17 cellular contexts compared by ENCODE assay signal in the genomic region with DNA sequence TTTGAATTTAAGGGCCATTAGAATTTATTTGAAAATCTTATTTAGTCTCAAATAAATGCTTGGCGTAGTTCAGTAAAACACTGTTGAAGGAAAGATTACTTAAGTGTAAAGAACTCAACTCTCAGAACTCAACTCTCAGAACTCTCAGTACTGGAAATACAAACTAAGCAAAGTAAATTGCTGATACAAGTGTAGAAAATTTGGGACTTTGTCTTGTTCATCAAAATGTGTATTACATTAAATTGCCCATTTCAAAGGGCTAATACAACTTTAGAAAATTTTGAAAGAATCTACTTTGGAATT.
DNase-seq lines count a peak whose midpoint lies in the region; ATAC-seq and TF ChIP-seq lines count a peak whose summit lies in the region.
"Had no signal": no experiment of that assay in that cellular context is flagged by ENCODE, and none has a peak within 500 bp of the region (broad histone marks: within the 10 kb centered on the region; RNA-seq: fewer than 3 reads in every experiment).

No MANE protein-coding gene starts in this region.

- no peaks in the 10 kb centered on the region for H3K9me3 Mint-ChIP-seq in CD4-positive, alpha-beta T cell
- no peaks in the 10 kb centered on the region for H3K9me3 Mint-ChIP-seq in brain
- H3K9me3 Mint-ChIP-seq: activated CD4-positive, alpha-beta memory T cell treated with anti-CD3 and anti-CD28 coated beads for 36 hours; activated naive CD4-positive, alpha-beta T cell treated with anti-CD3 and anti-CD28 coated beads for 36 hours; T-helper 2 cell treated with Interferon-gamma antibody and Interleukin-4, amounts not matched to agents 5 μg/mL and 100 μg/mL, for 36 hours had no signal

- H3K27ac Mint-ChIP-seq in CD4-positive, alpha-beta T cell = no peak overlapping the region
- no peak overlapping the region for H3K27ac Mint-ChIP-seq in brain
- H3K27ac Mint-ChIP-seq: activated CD4-positive, alpha-beta memory T cell treated with anti-CD3 and anti-CD28 coated beads for 36 hours; activated naive CD4-positive, alpha-beta T cell treated with anti-CD3 and anti-CD28 coated beads for 36 hours; T-helper 2 cell treated with Interferon-gamma antibody and Interleukin-4, amounts not matched to agents 5 μg/mL and 100 μg/mL, for 36 hours had no signal

- ATAC-seq in CD4-positive, alpha-beta T cell (ENCODE audit: poor library complexity) = no peak
- ATAC-seq in GM21381 (IDR thresholded peaks at IDR 0.05; ENCODE audit: unreplicated experiment) (peak; percentile 19), HG03175 (IDR thresholded peaks at IDR 0.05; ENCODE audit: unreplicated experiment) (peak; percentile 9)

- DNase-seq in CD4-positive, alpha-beta T cell = no peak
- DNase-seq in activated CD8-positive, alpha-beta memory T cell treated with anti-CD3 and anti-CD28 coated beads, Interleukin-2, amount 50 U/mL, for 4 hours = no peak
- DNase-seq in inferior parietal cortex (ENCODE audit: extremely low spot score) (no peak), NCI-H345 treated with DMSO at 0.1 percent for 48 hours (lab: John Stamatoyannopoulos, UW; ENCODE audit: unreplicated experiment) (no peak)
- no peak for DNase-seq in activated naive CD4-positive, alpha-beta T cell treated with anti-CD3 and anti-CD28 coated beads, Interleukin-2, amount 50 U/mL, for 16 hours
- DNase-seq: activated CD4-positive, alpha-beta memory T cell treated with anti-CD3 and anti-CD28 coated beads for 36 hours; NK-92 treated with Interleukin-12 subunit alpha and Interleukin-12 subunit beta, amount 100 ng/mL, for 24 hours; right cardiac atrium had no signal

- POLR2A ChIA-PET in CD4-positive, alpha-beta T cell (lab: Charles Lee) = interaction anchor here (1.4 to 2.1 kb wide), 3 partner anchors 188 to 192 kb away, joined by 3 to 23 read pairs (median 4); a partner anchor contains a TSS

- no peak overlapping the region for H3K27ac ChIP-seq in CD4-positive, alpha-beta T cell (ENCODE audit: low read depth, low read length)
- H3K27ac ChIP-seq: BLaER1 treated with 17β-estradiol and CSF1 and Interleukin-3, amounts not matched to agents 10 nM and 100 nM; hepatocyte; vagina had no signal

- intact Hi-C loops in CD4-positive, alpha-beta T cell (cut with DNase I, micrococcal nuclease) = loop anchor here (2.0 to 10.0 kb wide), 6 partner anchors 189 to 1109 kb away; a partner anchor contains a TSS

- H3K4me1 Mint-ChIP-seq in CD4-positive, alpha-beta T cell (ENCODE audit: low read depth) = no peaks in the 10 kb centered on the region
- no peaks in the 10 kb centered on the region for H3K4me1 Mint-ChIP-seq in brain

- no peaks in the 10 kb centered on the region for H3K27me3 Mint-ChIP-seq in CD4-positive, alpha-beta T cell
- no peaks in the 10 kb centered on the region for H3K27me3 Mint-ChIP-seq in brain
- H3K27me3 Mint-ChIP-seq: activated CD4-positive, alpha-beta memory T cell treated with anti-CD3 and anti-CD28 coated beads for 36 hours had no signal

- CTCF ChIA-PET in CD4-positive, alpha-beta T cell (lab: Charles Lee) = interaction anchor here (0.6 to 2.3 kb wide), 15 partner anchors 10 to 907 kb away, joined by 3 to 28 read pairs (median 3); a partner anchor contains a TSS

- peak; percentile 43 for TF ChIP-seq CTCF in CD4-positive, alpha-beta T cell (IDR thresholded peaks at IDR 0.05)
- peak; percentile 18 to 38 for TF ChIP-seq CTCF in brain (conservative IDR thresholded peaks at IDR 0.05)

- H3K27me3 ChIP-seq in CD4-positive, alpha-beta T cell (ENCODE audit: control insufficient read depth, insufficient read depth, low read length) = no peaks in the 10 kb centered on the region
- H3K27me3 ChIP-seq: BLaER1 treated with 17β-estradiol and CSF1 and Interleukin-3, amounts not matched to agents 10 nM and 100 nM; hepatocyte; vagina had no signal

- peaks cover 40% of the 10 kb centered on the region for H3K36me3 Mint-ChIP-seq in CD4-positive, alpha-beta T cell (ENCODE audit: low read depth)
- H3K36me3 Mint-ChIP-seq in brain = peaks cover 30% of the 10 kb centered on the region

- H3K4me3 Mint-ChIP-seq in CD4-positive, alpha-beta T cell = no peak overlapping the region
- no peak overlapping the region for H3K4me3 Mint-ChIP-seq in brain
- H3K4me3 Mint-ChIP-seq: activated CD4-positive, alpha-beta memory T cell treated with anti-CD3 and anti-CD28 coated beads for 36 hours; activated naive CD4-positive, alpha-beta T cell treated with anti-CD3 and anti-CD28 coated beads for 36 hours; T-helper 2 cell treated with Interferon-gamma antibody and Interleukin-4, amounts not matched to agents 5 μg/mL and 100 μg/mL, for 36 hours had no signal

- no peaks in the 10 kb centered on the region for H3K9me3 ChIP-seq in CD4-positive, alpha-beta T cell (ENCODE audit: control insufficient read depth, low read length)
- H3K9me3 ChIP-seq: BLaER1 treated with 17β-estradiol and CSF1 and Interleukin-3, amounts not matched to agents 10 nM and 100 nM; SK-N-SH; vagina had no signal
